8 cellular contexts compared by ENCODE assay signal in the genomic region with DNA sequence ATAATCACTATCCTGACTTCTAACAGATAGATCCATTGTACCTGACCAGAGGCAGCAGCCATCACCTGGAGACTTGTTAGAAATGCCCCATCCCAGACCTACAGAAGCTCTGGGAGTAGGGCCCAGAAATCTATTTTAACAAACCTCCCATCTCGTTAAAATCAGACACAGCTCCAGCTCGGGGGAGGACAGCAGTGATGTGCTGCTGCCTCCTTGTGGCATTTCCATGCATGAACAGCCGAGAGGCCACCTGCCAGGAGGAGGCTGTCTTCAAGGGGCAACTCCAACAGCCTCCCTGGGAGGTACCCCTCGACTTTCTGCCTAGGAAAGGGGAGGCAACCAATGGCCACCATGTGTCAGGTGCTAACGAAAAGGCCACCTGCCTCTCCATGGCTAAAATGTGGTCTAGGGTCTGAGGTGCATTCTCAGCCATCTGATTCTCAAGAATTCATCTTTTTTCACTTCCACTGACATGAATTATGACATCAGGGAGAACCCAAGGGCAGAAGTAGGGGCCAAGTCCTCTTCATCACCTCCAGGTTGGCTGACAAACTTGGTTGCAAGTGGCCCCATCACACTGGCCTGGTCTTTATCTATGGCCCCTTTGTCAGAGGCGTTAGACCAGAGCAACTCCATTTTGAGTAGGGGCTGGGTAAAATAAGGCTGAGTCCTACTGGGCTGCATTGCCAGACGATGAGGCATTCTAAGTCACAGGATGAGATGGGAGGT. TPM values are rescaled to one million over a fixed set of nuclear protein-coding genes. Genes with fewer than 3 reads are reported as not detected.
DNase-seq lines count a peak whose midpoint lies in the region; ATAC-seq and TF ChIP-seq lines count a peak whose summit lies in the region.

No MANE protein-coding gene starts in this region.

- peaks cover 0 to 2% (median 0%) of the 10 kb centered on the region in 8 donors for H3K9me3 Mint-ChIP-seq in CD4-positive, alpha-beta memory T cell
- H3K9me3 Mint-ChIP-seq in type B pancreatic cell = peaks cover 9% of the 10 kb centered on the region

- no peaks in the 10 kb centered on the region for H3K4me1 ChIP-seq in CD4-positive, alpha-beta memory T cell (ENCODE audit: insufficient read depth, low read length)
- peaks cover 7% of the 10 kb centered on the region for H3K4me1 ChIP-seq in HEK293 (ENCODE audit: control insufficient read depth, insufficient read depth, low read length)
- peaks cover 42% of the 10 kb centered on the region for H3K4me1 ChIP-seq in PC-3 (ENCODE audit: insufficient read depth, low read length)

- H3K27ac Mint-ChIP-seq in CD4-positive, alpha-beta memory T cell = peak overlapping the region in 1 of 7 donors; percentile 21
- peak overlapping the region; percentile 54 for H3K27ac Mint-ChIP-seq in type B pancreatic cell

- intact Hi-C loops in CD4-positive, alpha-beta memory T cell (cut with micrococcal nuclease) = loop anchor here (1.0 kb wide), 2 partner anchors 48 to 349 kb away; no protein-coding TSS in a partner anchor
- intact Hi-C loops in PC-3 (cut with micrococcal nuclease) = loop anchor here (1.0 to 5.0 kb wide), 3 partner anchors 48 to 521 kb away; partner anchors contain the start of gene OSER1

- no peaks in the 10 kb centered on the region for H3K9me2 ChIP-seq in PC-3 (replicated peaks; ENCODE audit: low read length)

- H3K4me3 ChIP-seq in CD4-positive, alpha-beta memory T cell (ENCODE audit: low read length in 2 of 2) = no peak overlapping the region
- H3K4me3 ChIP-seq in HEK293 (ENCODE audit: low read depth, low read length) = no peak overlapping the region
- no peak overlapping the region for H3K4me3 ChIP-seq in PC-3 (ENCODE audit: low read length)
- H3K4me3 ChIP-seq in fibroblast of villous mesenchyme (ENCODE audit: low read depth, low read length) = no peak overlapping the region

- no peak overlapping the region for H3K4me2 ChIP-seq in PC-3 (ENCODE audit: low read length)

- peak in 4 of 5 donors; percentile 45 to 58 (median 50) for DNase-seq in CD4-positive, alpha-beta memory T cell
- DNase-seq in PC-3 (peak; percentile 90), fibroblast of villous mesenchyme (ENCODE audit: low read depth) (peak; percentile 77), omental fat pad (ENCODE audit: low spot score) (peak; percentile 39), type B pancreatic cell (ENCODE audit: extremely low spot score, unreplicated experiment) (no peak)
- DNase-seq in activated effector memory CD4-positive, alpha-beta T cell treated with Interleukin-2 at 50 U/mL for 16 hours = peak; percentile 39

- no peaks in the 10 kb centered on the region for H3F3A ChIP-seq in PC-3 (ENCODE audit: low read length, unreplicated experiment)

- H3K27me3 ChIP-seq in CD4-positive, alpha-beta memory T cell (ENCODE audit: insufficient read depth, low read length) = no peaks in the 10 kb centered on the region
- no peaks in the 10 kb centered on the region for H3K27me3 ChIP-seq in PC-3 (ENCODE audit: low read length)

- no peak overlapping the region for H3K27ac ChIP-seq in CD4-positive, alpha-beta memory T cell (ENCODE audit: low read depth, low read length)
- H3K27ac ChIP-seq in HEK293 (ENCODE audit: extremely low read depth, low read depth, low read length) (no peak overlapping the region), PC-3 (ENCODE audit: low read length) (no peak overlapping the region)

- H3K36me3 Mint-ChIP-seq in CD4-positive, alpha-beta memory T cell = no peaks in the 10 kb centered on the region
- H3K36me3 Mint-ChIP-seq in type B pancreatic cell = peaks cover 4% of the 10 kb centered on the region

- BruUV-seq in PC-3 (replicated peaks; lab: Mats Ljungman, UMichigan) = no TSS peak

- H3K27me3 Mint-ChIP-seq in CD4-positive, alpha-beta memory T cell = no peaks in the 10 kb centered on the region
- H3K27me3 Mint-ChIP-seq in type B pancreatic cell = peaks cover 8% of the 10 kb centered on the region

- H3K9ac ChIP-seq in PC-3 (ENCODE audit: low read length) = no peak overlapping the region

- no peak overlapping the region for H2AFZ ChIP-seq in PC-3 (ENCODE audit: low read length)

- no peak overlapping the region for H3K4me3 Mint-ChIP-seq in CD4-positive, alpha-beta memory T cell
- H3K4me3 Mint-ChIP-seq in type B pancreatic cell = no peak overlapping the region

- no peaks in the 10 kb centered on the region for H3K79me2 ChIP-seq in PC-3 (ENCODE audit: low read length)

- peak; percentile 11 for ATAC-seq in PC-3
- ATAC-seq in omental fat pad (ENCODE audit: low FRiP score) = peak; percentile 47
- ATAC-seq in HG02973 (IDR thresholded peaks at IDR 0.05; ENCODE audit: unreplicated experiment) = no peak

- POLR2A ChIA-PET in CD4-positive, alpha-beta memory T cell (lab: Charles Lee; ENCODE audit: partially characterized antibody) = no interaction called here
- POLR2A ChIA-PET in HEK293 (lab: Yijun Ruan, JAX) (interaction anchor here (0.6 kb wide), 1 partner anchor 123 kb away, joined by 4 read pairs; no protein-coding TSS in a partner anchor), PC-3 (lab: Charles Lee; ENCODE audit: unreplicated experiment) (no interaction called here)

- TF ChIP-seq CTCF in HEK293 (tag by site-specific recombination; IDR thresholded peaks at IDR 0.05) (peak; percentile 83), PC-3 (conservative IDR thresholded peaks at IDR 0.05; ENCODE audit: low read depth, low read length) (peak; percentile 96), fibroblast of villous mesenchyme (IDR thresholded peaks at IDR 0.05; ENCODE audit: insufficient read depth, low read depth, low read length) (peak; percentile 98), omental fat pad (IDR thresholded peaks at IDR 0.05) (peak in 1 of 3 donors; percentile 91), type B pancreatic cell (conservative IDR thresholded peaks at IDR 0.05) (peak; percentile 80)

- H3K36me3 ChIP-seq in CD4-positive, alpha-beta memory T cell (ENCODE audit: insufficient read depth, low read length) = no peaks in the 10 kb centered on the region
- H3K36me3 ChIP-seq in HEK293 (ENCODE audit: control insufficient read depth in 2 of 2, insufficient read depth in 1 of 2, low read length in 2 of 2) (no peaks in the 10 kb centered on the region), PC-3 (ENCODE audit: low read depth, low read length) (no peaks in the 10 kb centered on the region)

- H3K4me1 Mint-ChIP-seq in CD4-positive, alpha-beta memory T cell = peaks cover 7 to 23% (median 18%) of the 10 kb centered on the region in 4 donors
- peaks cover 15% of the 10 kb centered on the region for H3K4me1 Mint-ChIP-seq in type B pancreatic cell (ENCODE audit: unreplicated experiment)

- no peaks in the 10 kb centered on the region for H4K20me1 ChIP-seq in PC-3 (ENCODE audit: low read length)

- H3K9me3 ChIP-seq in CD4-positive, alpha-beta memory T cell (ENCODE audit: control insufficient read depth in 1 of 2, low read length in 2 of 2) = no peaks in the 10 kb centered on the region
- H3K9me3 ChIP-seq in HEK293 (ENCODE audit: control insufficient read depth, insufficient read depth, low read depth, low read length) (no peaks in the 10 kb centered on the region), PC-3 (ENCODE audit: low read length) (no peaks in the 10 kb centered on the region)

- CTCF ChIA-PET in CD4-positive, alpha-beta memory T cell (lab: Charles Lee; ENCODE audit: partially characterized antibody) = interaction anchor here (1.3 to 1.9 kb wide), 4 partner anchors 8 to 50 kb away, joined by 3 to 5 read pairs (median 4); no protein-coding TSS in a partner anchor
- CTCF ChIA-PET in HEK293 (lab: Yijun Ruan, JAX) (interaction anchor here (0.6 to 8.2 kb wide), 19 partner anchors 9 to 611 kb away, joined by 3 to 208 read pairs (median 4); partner anchors contain the start of gene CCN5), PC-3 (lab: Charles Lee) (interaction anchor here (0.6 to 1.9 kb wide), 4 partner anchors 14 to 51 kb away, joined by 3 to 17 read pairs (median 10); no protein-coding TSS in a partner anchor)

TF ChIP-seq in HEK293, 187 proteins besides CTCF, POLR2A, EP300 and RAD21 (continues in another document):
- peak; percentile 52 for TF ChIP-seq ZNF341 (tag by site-specific recombination; IDR thresholded peaks at IDR 0.05; ENCODE audit: low read depth)
- TF ChIP-seq ZFP37 (tag by site-specific recombination; IDR thresholded peaks at IDR 0.05) = peak; percentile 98
- TF ChIP-seq ZNF404 (tag by site-specific recombination; IDR thresholded peaks at IDR 0.05) = no peak
- peak; percentile 49; the same call in 1 of the 2 replicates for TF ChIP-seq ZFP69B (tag by site-specific recombination; IDR thresholded peaks at IDR 0.05)
- peak; percentile 80 for TF ChIP-seq GLIS1 (tag by site-specific recombination; IDR thresholded peaks at IDR 0.05)
- TF ChIP-seq ZNF654 (tag by site-specific recombination; IDR thresholded peaks at IDR 0.05; ENCODE audit: low read depth) = peak; percentile 97
- TF ChIP-seq EGR2 (tag by site-specific recombination; IDR thresholded peaks at IDR 0.05; ENCODE audit: low read depth) = no peak
- TF ChIP-seq WT1 (tag by site-specific recombination; IDR thresholded peaks at IDR 0.05) = 0 out of 2 replicates have a peak, but pooled peaks have one; percentile 35
- TF ChIP-seq ZNF214 (tag by site-specific recombination; IDR thresholded peaks at IDR 0.05; ENCODE audit: borderline replicate concordance) = no peak
- TF ChIP-seq ZNF2 (tag by site-specific recombination; IDR thresholded peaks at IDR 0.05) = 0 out of 2 replicates have a peak, but pooled peaks have one; percentile 20
- TF ChIP-seq, protein P1, sequence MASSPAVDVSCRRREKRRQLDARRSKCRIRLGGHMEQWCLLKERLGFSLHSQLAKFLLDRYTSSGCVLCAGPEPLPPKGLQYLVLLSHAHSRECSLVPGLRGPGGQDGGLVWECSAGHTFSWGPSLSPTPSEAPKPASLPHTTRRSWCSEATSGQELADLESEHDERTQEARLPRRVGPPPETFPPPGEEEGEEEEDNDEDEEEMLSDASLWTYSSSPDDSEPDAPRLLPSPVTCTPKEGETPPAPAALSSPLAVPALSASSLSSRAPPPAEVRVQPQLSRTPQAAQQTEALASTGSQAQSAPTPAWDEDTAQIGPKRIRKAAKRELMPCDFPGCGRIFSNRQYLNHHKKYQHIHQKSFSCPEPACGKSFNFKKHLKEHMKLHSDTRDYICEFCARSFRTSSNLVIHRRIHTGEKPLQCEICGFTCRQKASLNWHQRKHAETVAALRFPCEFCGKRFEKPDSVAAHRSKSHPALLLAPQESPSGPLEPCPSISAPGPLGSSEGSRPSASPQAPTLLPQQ (tag by site-specific recombination; IDR thresholded peaks at IDR 0.05) = peak; percentile 89

RNA-seq across cellular contexts. Expression of gene KCNK15, which starts 12.2 kb away (rescaled TPM):
- total RNA-seq in CD4-positive, alpha-beta memory T cell = not detected
- polyA plus RNA-seq in CD4-positive, alpha-beta memory T cell = not detected
- total RNA-seq in PC-3 (2014; rRNA removed) (2.8 and 3.0 TPM in 2 replicates), fibroblast of villous mesenchyme (0.32 and 1.7 TPM in 2 replicates), omental fat pad (10 to 100 TPM in 1 of 4 donors, 1 to 10 TPM in 3; 6.3 to 10.0 (median 9.0) TPM), type B pancreatic cell (ENCODE audit: low replicate concordance) (0.31 and 0.36 TPM in 2 replicates)

RNA-seq across cellular contexts. Expression of gene CCN5, which starts 18.3 kb away (rescaled TPM):
- total RNA-seq in CD4-positive, alpha-beta memory T cell = not detected
- polyA plus RNA-seq in CD4-positive, alpha-beta memory T cell = not detected
- total RNA-seq in PC-3 (2014; rRNA removed) (0.26 TPM in 1 of 2 replicates, not detected in the other), fibroblast of villous mesenchyme (0.32 and 1.7 TPM in 2 replicates), omental fat pad (10 to 100 TPM; 25.9 to 81.7 (median 61.3) TPM), type B pancreatic cell (ENCODE audit: low replicate concordance) (not detected in 2 replicates)
